1 cellular context compared by ENCODE assay signal in the genomic region with DNA sequence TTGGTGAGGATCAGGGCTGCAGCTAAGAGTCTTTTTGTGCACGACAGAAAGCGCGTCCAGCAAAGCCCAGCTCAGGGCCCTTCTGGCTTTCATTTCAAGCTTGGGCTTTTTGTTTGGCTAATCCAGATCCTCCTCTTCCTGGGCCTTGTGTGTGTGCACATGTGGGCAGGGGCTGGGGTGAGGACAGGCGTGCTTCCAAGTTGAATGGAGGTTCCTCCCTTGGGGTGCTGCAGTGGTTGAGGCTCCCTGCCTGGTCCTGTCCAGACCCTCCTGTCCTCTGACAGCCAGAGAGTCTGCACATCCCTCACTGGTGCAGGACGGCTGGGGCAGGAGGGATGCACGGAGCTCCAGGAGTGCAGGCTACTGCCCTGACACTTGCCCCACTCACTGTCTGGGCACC.
TF ChIP-seq lines count a peak whose summit lies in the region.

No MANE protein-coding gene starts in this region.

TF ChIP-seq in HEK293, 187 proteins besides CTCF, POLR2A, EP300 and RAD21 (continued from another document):
- TF ChIP-seq ZNF398 (tag by site-specific recombination; IDR thresholded peaks at IDR 0.05) (no peak), ZNF600 (tag by site-specific recombination; IDR thresholded peaks at IDR 0.05) (peak; percentile 49), ZNF223 (tag by site-specific recombination; IDR thresholded peaks at IDR 0.05) (no peak), PBX3 (CRISPR knock-in tag; IDR thresholded peaks at IDR 0.05) (no peak)
